ENCODE assay signal across 14 cellular contexts in genomic region chr1:245771521-245772281, GRCh38.
DNase-seq lines count a peak whose midpoint lies in the region; ATAC-seq, FAIRE-seq and TF ChIP-seq lines count a peak whose summit lies in the region.
"Had no signal": no experiment of that assay in that cellular context is flagged by ENCODE, and none has a peak within 500 bp of the region (broad histone marks: within the 10 kb centered on the region; RNA-seq: fewer than 3 reads in every experiment).

No MANE protein-coding gene starts in this region.

- no TSS peak for BruUV-seq in mammary epithelial cell (replicated peaks; lab: Mats Ljungman, UMichigan)

- no peak for TF ChIP-seq CTCF in mammary epithelial cell (conservative IDR thresholded peaks at IDR 0.05 in 1 of 2, IDR thresholded peaks at IDR 0.05 in 1 of 2; ENCODE audit: extremely low read depth in 1 of 2, insufficient read depth in 1 of 2, low read depth in 1 of 2, low read length in 2 of 2)

- in situ Hi-C loops in mammary epithelial cell (cut with MboI; ENCODE audit: low sequenced_read_pairs in 2 of 2) (no loop called here), KBM-7 (cut with MboI; ENCODE audit: low pct_unique_long_range_greater_than_20kb, low sequenced_read_pairs) (no loop called here)

- no peaks in the 10 kb centered on the region for H3K79me2 ChIP-seq in mammary epithelial cell (ENCODE audit: insufficient read depth, low read length)

- H2AFZ ChIP-seq in mammary epithelial cell (ENCODE audit: low read depth, low read length): no peak overlapping the region

- CTCF ChIA-PET in mammary epithelial cell (lab: Charles Lee; ENCODE audit: low non-redundant PET): no interaction called here

- H3K9ac ChIP-seq in mammary epithelial cell (ENCODE audit: insufficient read depth, low read length): no peak overlapping the region

- H3K36me3 ChIP-seq in mammary epithelial cell (ENCODE audit: insufficient read depth, low read length): no peaks in the 10 kb centered on the region

- no peak for FAIRE-seq in GM19239 (lab: Jason Lieb, UNC)

- ATAC-seq in HG03457 (IDR thresholded peaks at IDR 0.05; ENCODE audit: unreplicated experiment) (no peak), HG03571 (IDR thresholded peaks at IDR 0.05; ENCODE audit: unreplicated experiment) (no peak)
- ATAC-seq: activated T-helper 17 cell treated with anti-CD3 and anti-CD28 coated beads, Interleukin-2, amount 50 U/mL, for 72 hours; stimulated activated naive CD8-positive, alpha-beta T cell treated with anti-CD3 and anti-CD28 coated beads, Interleukin-15, Interleukin-2, amounts not matched to agents 100 U/mL and 50 U/mL, for 24 hours had no signal

- no peak overlapping the region for H3K4me2 ChIP-seq in mammary epithelial cell (ENCODE audit: insufficient read depth, low read depth, low read length)

- dilution Hi-C loops in mammary epithelial cell (cut with HindIII; ENCODE audit: low sequenced_read_pairs): no loop called here

- WGBS in mammary epithelial cell (ENCODE audit: low coverage, missing lambda C conversion rate): 69% methylated on average over 4 of the region's 5 CpGs

- no peak overlapping the region for H3K27ac ChIP-seq in mammary epithelial cell (ENCODE audit: insufficient read depth, low read depth, low read length)

- no peaks in the 10 kb centered on the region for H3K4me1 ChIP-seq in mammary epithelial cell (ENCODE audit: insufficient read depth, low read length)

- no peaks in the 10 kb centered on the region for H4K20me1 ChIP-seq in mammary epithelial cell (ENCODE audit: insufficient read depth, low read length)

- H3K27me3 ChIP-seq in mammary epithelial cell (ENCODE audit: insufficient read depth, low read length): no peaks in the 10 kb centered on the region

- intact Hi-C loops in mammary epithelial cell (cut with micrococcal nuclease): no loop called here

- DNase-seq in A172 (ENCODE audit: low spot score): peak; percentile 79
- DNase-seq in HS-27A (ENCODE audit: low read depth): peak; percentile 38
- peak; percentile 40 for DNase-seq in mammary epithelial cell
- DNase-seq in iris pigment epithelial cell (ENCODE audit: low read depth): peak; percentile 96
- no peak for DNase-seq in GM19239 (ENCODE audit: insufficient read length, low spot score)
- no peak for DNase-seq in KBM-7
- DNase-seq: activated CD4-positive, CD25-positive, alpha-beta regulatory T cell treated with anti-CD3 and anti-CD28 coated beads, Interleukin-2, amount 50 U/mL, for 72 hours; GF-D8; NCI-H510A treated with DMSO at 0.1 percent for 48 hours; SIG-M5; stimulated activated naive CD8-positive, alpha-beta T cell treated with anti-CD3 and anti-CD28 coated beads, Interleukin-15, Interleukin-2, amounts not matched to agents 100 U/mL and 50 U/mL, for 24 hours had no signal

- H3K9me3 ChIP-seq in mammary epithelial cell (replicated peaks; ENCODE audit: insufficient read depth, low read length): no peaks in the 10 kb centered on the region

- no peak overlapping the region for H3K4me3 ChIP-seq in mammary epithelial cell (replicated peaks in 1 of 3; ENCODE audit: insufficient read depth in 1 of 3, low read depth in 2 of 3, low read length in 3 of 3)

Comparison
In these comparisons a context has a peak if more than half of its experiments do, and no peak if none do; other contexts are left out.
1. DNase-seq: peak in A172 (single experiment), HS-27A (single experiment), mammary epithelial cell (single experiment) and iris pigment epithelial cell (single experiment); none in GM19239 (single experiment) and KBM-7 (single experiment).